1 cellular context compared by ENCODE assay signal in the genomic region with DNA sequence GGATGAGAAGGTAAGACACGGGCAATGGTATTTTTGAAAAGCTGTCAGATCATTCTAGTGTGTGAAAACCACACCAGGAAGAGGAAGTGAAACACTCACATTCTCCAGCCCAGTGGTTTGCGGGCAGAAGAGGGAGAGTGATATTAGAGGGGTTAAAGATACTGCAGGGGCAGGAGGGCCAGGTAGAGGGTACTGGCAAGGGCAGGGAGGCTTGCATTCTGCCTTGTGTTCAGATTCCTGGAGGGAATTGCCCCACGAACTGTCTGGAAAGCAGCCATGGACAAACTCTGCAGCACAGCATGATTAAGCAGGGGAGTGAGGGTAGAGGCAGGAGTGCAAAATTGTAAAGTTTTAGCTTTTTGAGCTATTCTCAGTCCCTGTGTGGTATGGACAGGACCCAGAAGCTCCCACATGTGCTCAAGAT.
TF ChIP-seq lines count a peak whose summit lies in the region.

No MANE protein-coding gene starts in this region.

TF ChIP-seq in K562, 482 proteins besides CTCF, POLR2A, EP300 and RAD21 (continued from another document):
- TF ChIP-seq ZMIZ1 (IDR thresholded peaks at IDR 0.05; ENCODE audit: low read depth in 2 of 2, low read length in 2 of 2) = no peak
